ENCODE assay signal across 13 cellular contexts in the genomic region with DNA sequence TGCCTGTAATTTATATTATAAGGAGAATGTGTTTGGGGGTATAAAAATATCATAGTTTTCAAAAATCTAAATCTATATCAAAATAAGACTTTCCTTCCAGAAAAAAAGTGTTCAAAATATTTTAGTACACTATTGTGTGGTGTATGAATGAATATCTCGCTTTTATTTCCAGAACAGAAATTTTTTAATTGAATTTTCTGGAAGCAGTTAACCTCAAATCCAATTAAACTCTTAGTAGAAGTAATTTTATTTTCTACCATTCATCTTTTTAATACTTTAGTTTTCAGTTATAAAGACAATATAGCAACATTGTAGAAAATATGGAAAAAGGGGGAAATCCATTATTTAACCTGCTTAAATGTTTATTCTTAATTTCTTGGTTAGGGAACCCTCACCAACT. TPM values are rescaled to one million over a fixed set of nuclear protein-coding genes. Genes with fewer than 3 reads are reported as not detected.
DNase-seq lines count a peak whose midpoint lies in the region; ATAC-seq, FAIRE-seq and TF ChIP-seq lines count a peak whose summit lies in the region.
"Had no signal": no experiment of that assay in that cellular context is flagged by ENCODE, and none has a peak within 500 bp of the region (broad histone marks: within the 10 kb centered on the region; RNA-seq: fewer than 3 reads in every experiment).

No MANE protein-coding gene starts in this region.

- DNase-seq in CD8-positive, alpha-beta T cell = no peak
- no peak for DNase-seq in K562 (ENCODE audit: extremely low read depth in 1 of 4, low spot score in 3 of 4)
- DNase-seq in smooth muscle cell (lab: John Stamatoyannopoulos, UW; ENCODE audit: unreplicated experiment) = no peak
- no peak for DNase-seq in RWPE1 (ENCODE audit: low spot score)
- no peak for DNase-seq in 8988T
- DNase-seq in inferior parietal cortex (ENCODE audit: extremely low spot score) = no peak
- DNase-seq: GOT3 had no signal

- H3F3A ChIP-seq in smooth muscle cell (ENCODE audit: low read depth) = no peaks in the 10 kb centered on the region

- TF ChIP-seq POLR2A in K562 (conservative IDR thresholded peaks at IDR 0.05) = no peak

- H4K20me1 ChIP-seq in OCI-LY3 (ENCODE audit: insufficient read depth, low read length) (no peaks in the 10 kb centered on the region), K562 (replicated peaks; ENCODE audit: control insufficient read depth, insufficient read depth, low read length) (no peaks in the 10 kb centered on the region), smooth muscle cell (ENCODE audit: low read depth) (peaks cover 5% of the 10 kb centered on the region)

- no peaks in the 10 kb centered on the region for H3K9me3 ChIP-seq in CD8-positive, alpha-beta T cell (ENCODE audit: low read length)
- no peaks in the 10 kb centered on the region for H3K9me3 ChIP-seq in OCI-LY3 (ENCODE audit: insufficient read depth, low read length)
- no peaks in the 10 kb centered on the region for H3K9me3 ChIP-seq in K562 (replicated peaks; ENCODE audit: control insufficient read depth, insufficient read depth, low read depth, low read length)
- H3K9me3 ChIP-seq in smooth muscle cell (replicated peaks; ENCODE audit: low read depth) = no peaks in the 10 kb centered on the region
- H3K9me3 ChIP-seq: MG63, SJSA1 had no signal

- H3K9me3 Mint-ChIP-seq in CD8-positive, alpha-beta T cell = no peaks in the 10 kb centered on the region
- H3K9me3 Mint-ChIP-seq: IgD-negative memory B cell; T-helper 1 cell treated with Interleukin-12 subunit alpha and Interleukin-12 subunit beta and Interleukin-4 antibody, amounts not matched to agents 30 μg/mL and 1 μg/mL, for 36 hours had no signal

- H3K4me2 ChIP-seq in OCI-LY3 (ENCODE audit: low read length) = peak overlapping the region; percentile 80
- no peak overlapping the region for H3K4me2 ChIP-seq in K562 (ENCODE audit: insufficient read depth, low read length)
- peak overlapping the region; percentile 82 for H3K4me2 ChIP-seq in smooth muscle cell

- no peak for ATAC-seq in CD8-positive, alpha-beta T cell
- no peak for ATAC-seq in K562

- in situ Hi-C loops in K562 (cut with MboI) = loop anchor here (5.0 kb wide), 3 partner anchors 107 to 183 kb away; partner anchors contain the start of gene OMP

- H3K4me1 ChIP-seq in CD8-positive, alpha-beta T cell (ENCODE audit: insufficient read depth, low read length) = peaks cover 7% of the 10 kb centered on the region
- H3K4me1 ChIP-seq in OCI-LY3 (ENCODE audit: low read length) = peaks cover 28% of the 10 kb centered on the region
- H3K4me1 ChIP-seq in K562 (replicated peaks in 1 of 2; ENCODE audit: control insufficient read depth in 2 of 2, insufficient read depth in 2 of 2, low read length in 2 of 2) = peaks cover 9 to 19% of the 10 kb centered on the region in 2 experiments; a peak in 4 of 5 replicates
- H3K4me1 ChIP-seq in smooth muscle cell (ENCODE audit: low read depth) = no peaks in the 10 kb centered on the region

- no peaks in the 10 kb centered on the region for H3K36me3 ChIP-seq in CD8-positive, alpha-beta T cell (ENCODE audit: insufficient read depth, low read length)
- H3K36me3 ChIP-seq in OCI-LY3 (replicated peaks; ENCODE audit: low read depth, low read length) (no peaks in the 10 kb centered on the region), K562 (ENCODE audit: control insufficient read depth, insufficient read depth, low read length) (no peaks in the 10 kb centered on the region), smooth muscle cell (ENCODE audit: low read depth) (no peaks in the 10 kb centered on the region)
- H3K36me3 ChIP-seq: MG63, SJSA1 had no signal

- no peak overlapping the region for H3K27ac Mint-ChIP-seq in CD8-positive, alpha-beta T cell
- H3K27ac Mint-ChIP-seq: CD4-positive, alpha-beta memory T cell; T-helper 1 cell treated with Interleukin-12 subunit alpha and Interleukin-12 subunit beta and Interleukin-4 antibody, amounts not matched to agents 30 μg/mL and 1 μg/mL, for 36 hours had no signal

- no peak for TF ChIP-seq EP300 in K562 (IDR thresholded peaks at IDR 0.05; ENCODE audit: low read length)

- POLR2A ChIA-PET in CD8-positive, alpha-beta T cell (lab: Charles Lee) = no interaction called here
- POLR2A ChIA-PET in K562 (lab: Yijun Ruan, JAX) (interaction anchor here (1.5 kb wide), 1 partner anchor 117 kb away, joined by 3 read pairs; no protein-coding TSS in a partner anchor), RWPE1 (lab: Yijun Ruan, JAX; ENCODE audit: low non-redundant PET) (no interaction called here)

- TF ChIP-seq RAD21 in K562 (CRISPR knock-in tag; conservative IDR thresholded peaks at IDR 0.05 in 1 of 2, IDR thresholded peaks at IDR 0.05 in 1 of 2) = no peak

- H3K36me3 Mint-ChIP-seq in CD8-positive, alpha-beta T cell = no peaks in the 10 kb centered on the region
- H3K36me3 Mint-ChIP-seq: CD4-positive, alpha-beta memory T cell; IgD-negative memory B cell had no signal

- H2AFZ ChIP-seq in OCI-LY3 (ENCODE audit: low read depth, low read length) (no peak overlapping the region), K562 (ENCODE audit: low read depth, low read length) (peak overlapping the region; percentile 65), smooth muscle cell (ENCODE audit: low read depth) (no peak overlapping the region)

- H3K27me3 Mint-ChIP-seq in CD8-positive, alpha-beta T cell (ENCODE audit: low read depth) = no peaks in the 10 kb centered on the region
- H3K27me3 Mint-ChIP-seq: CD4-positive, alpha-beta memory T cell; IgD-negative memory B cell had no signal

- H3K4me3 ChIP-seq in CD8-positive, alpha-beta T cell (ENCODE audit: low read depth, low read length) = no peak overlapping the region
- H3K4me3 ChIP-seq in OCI-LY3 (ENCODE audit: low read length) (no peak overlapping the region), K562 (no peak overlapping the region), smooth muscle cell (no peak overlapping the region)
- H3K4me3 ChIP-seq: MG63, SJSA1 had no signal

- CTCF ChIA-PET in CD8-positive, alpha-beta T cell (lab: Charles Lee) = interaction anchor here (0.7 to 4.4 kb wide), 41 partner anchors 8 to 198 kb away, joined by 3 to 42 read pairs (median 4); no protein-coding TSS in a partner anchor
- CTCF ChIA-PET in K562 (lab: Yijun Ruan, JAX; ENCODE audit: low intra/inter-chr PET ratio) = interaction anchor here (0.6 to 5.1 kb wide), 8 partner anchors 46 to 222 kb away, joined by 3 to 54 read pairs (median 6); no protein-coding TSS in a partner anchor
- CTCF ChIA-PET in RWPE1 (lab: Yijun Ruan, JAX) = interaction anchor here (0.6 to 3.3 kb wide), 30 partner anchors 11 to 1856 kb away, joined by 3 to 26 read pairs (median 4); no protein-coding TSS in a partner anchor

- H3K27ac ChIP-seq in CD8-positive, alpha-beta T cell (ENCODE audit: low read depth, low read length) = no peak overlapping the region
- H3K27ac ChIP-seq in OCI-LY3 (ENCODE audit: low read length) (no peak overlapping the region), K562 (ENCODE audit: extremely low read depth, low read depth, low read length) (peak overlapping the region; percentile 7; the same call in 1 of the 3 replicates), smooth muscle cell (ENCODE audit: low read depth) (no peak overlapping the region), RWPE1 (no peak overlapping the region)
- H3K27ac ChIP-seq: SJSA1 had no signal

- 5% methylated on average over 1 of the region's 1 CpG for WGBS in K562 (ENCODE audit: insufficient coverage, low coverage, missing lambda C conversion rate)
- whole genome bisulfite sequencing in smooth muscle cell (ENCODE audit: low lambda C conversion rate) = 45% methylated on average over 1 of the region's 1 CpG

- no peak for FAIRE-seq in K562 (lab: Jason Lieb, UNC)

- TF ChIP-seq CTCF in CD8-positive, alpha-beta T cell (IDR thresholded peaks at IDR 0.05) = peak; percentile 18
- no peak for TF ChIP-seq CTCF in OCI-LY3 (IDR thresholded peaks at IDR 0.05; ENCODE audit: low read depth, low read length)
- TF ChIP-seq CTCF in K562 (IDR thresholded peaks at IDR 0.05 in 2 of 3, conservative IDR thresholded peaks at IDR 0.05 in 1 of 3; ENCODE audit: insufficient read depth in 2 of 3, low read depth in 1 of 3, low read length in 3 of 3) = no peak
- TF ChIP-seq CTCF in smooth muscle cell (IDR thresholded peaks at IDR 0.05; ENCODE audit: borderline replicate concordance, insufficient read depth, poor library complexity, severe bottlenecking) = no peak
- TF ChIP-seq CTCF in RWPE1 (conservative IDR thresholded peaks at IDR 0.05; ENCODE audit: low read depth) = no peak

- H3K4me1 Mint-ChIP-seq in CD8-positive, alpha-beta T cell (ENCODE audit: low read depth) = peaks cover 8% of the 10 kb centered on the region

- H3K27me3 ChIP-seq in CD8-positive, alpha-beta T cell (ENCODE audit: insufficient read depth, low read length) = no peaks in the 10 kb centered on the region
- H3K27me3 ChIP-seq in OCI-LY3 (ENCODE audit: low read depth, low read length) (no peaks in the 10 kb centered on the region), K562 (ENCODE audit: control insufficient read depth in 2 of 2, insufficient read depth in 2 of 2, low read length in 2 of 2) (no peaks in the 10 kb centered on the region), smooth muscle cell (ENCODE audit: low read depth) (no peaks in the 10 kb centered on the region)
- H3K27me3 ChIP-seq: MG63, SJSA1 had no signal

- H3K9ac ChIP-seq in OCI-LY3 (ENCODE audit: low read length) = no peak overlapping the region
- peak overlapping the region in 1 of 2 experiments; percentile 25; a peak in 1 of 4 replicates for H3K9ac ChIP-seq in K562 (ENCODE audit: insufficient read depth in 1 of 2, low read depth in 2 of 2, low read length in 2 of 2)
- H3K9ac ChIP-seq in smooth muscle cell (ENCODE audit: low read depth) = no peak overlapping the region

- BruUV-seq in K562 (replicated peaks; lab: Mats Ljungman, UMichigan) = no TSS peak

- intact Hi-C loops in CD8-positive, alpha-beta T cell (cut with DNase I, micrococcal nuclease) = loop anchor here (1.0 to 5.0 kb wide), 4 partner anchors 59 to 187 kb away; partner anchors contain the start of gene ACER3 (in 1 of the 2)
- intact Hi-C loops in K562 (cut with micrococcal nuclease) = loop anchor here (1.0 to 2.0 kb wide), 5 partner anchors 59 to 185 kb away; partner anchors contain the start of gene ACER3

- H3K79me2 ChIP-seq in OCI-LY3 (ENCODE audit: low read length) (no peaks in the 10 kb centered on the region), K562 (ENCODE audit: control insufficient read depth, insufficient read depth, low read length) (no peaks in the 10 kb centered on the region), smooth muscle cell (ENCODE audit: low read depth) (no peaks in the 10 kb centered on the region)

- no peaks in the 10 kb centered on the region for H3K9me1 ChIP-seq in K562 (ENCODE audit: control insufficient read depth, insufficient read depth, low read length)

- H3K4me3 Mint-ChIP-seq in CD8-positive, alpha-beta T cell = no peak overlapping the region
- H3K4me3 Mint-ChIP-seq: T-helper 1 cell treated with Interleukin-12 subunit alpha and Interleukin-12 subunit beta and Interleukin-4 antibody, amounts not matched to agents 30 μg/mL and 1 μg/mL, for 36 hours had no signal

RNA-seq across cellular contexts. Expression of gene ACER3, which starts 58.7 kb away (rescaled TPM):
- total RNA-seq in CD8-positive, alpha-beta T cell = 1 to 10 TPM; 5.0 to 5.8 TPM
- 28.7 and 32.1 TPM in 2 replicates for total RNA-seq in K562 (2011; cell fraction: chromatin; rRNA removed; ENCODE audit: low replicate concordance)
- total RNA-seq in K562 (2011; cell fraction: nucleolus; rRNA removed) = 16.7 and 18.3 TPM in 2 replicates
- 17.2 and 24.5 TPM in 2 replicates for total RNA-seq in K562 (2011; cell fraction: nucleoplasm; rRNA removed)
- 5.6 and 7.5 TPM in 2 replicates for total RNA-seq in K562 (2014; rRNA removed)
- 9.5 and 13.3 TPM in 2 replicates for total RNA-seq in K562 (2014; rRNA removed; fragmentation: Illumina TruSeq; extraction: Trizol)
- 8.6 and 10.3 TPM in 2 replicates for total RNA-seq in K562 (2015; rRNA removed; fragmentation: Illumina TruSeq; extraction: Trizol)
- total RNA-seq in K562 (2021) = 10.5 and 13.1 TPM in 2 replicates
- polyA plus RNA-seq in K562 (2011; rRNA removed) = 18.7 and 23.8 TPM in 2 replicates
- polyA plus RNA-seq in K562 (2011; cell fraction: cytosol; rRNA removed) = 6.5 and 9.3 TPM in 2 replicates
- 11.8 and 12.2 TPM in 2 replicates for polyA plus RNA-seq in K562 (2011; cell fraction: nucleus; rRNA removed)
- polyA plus RNA-seq in K562 (2012) = 6.9 and 7.1 TPM in 2 replicates
- 8.2 and 11.3 TPM in 2 replicates for polyA plus RNA-seq in K562 (2014; fragmentation: Illumina TruSeq; extraction: Trizol)
- 1 to 10 TPM; 2.0 to 3.0 TPM for polyA plus RNA-seq in K562 (2014; fragmentation: Nextera tagmentation; extraction: Ambion mirVana)
- polyA plus RNA-seq in K562 (2014; rRNA removed) = 6.1 and 6.2 TPM in 2 replicates
- polyA minus RNA-seq in K562 (2011; rRNA and poly(A)+ RNA removed) = 21.6 and 23.6 TPM in 2 replicates
- 5.0 and 5.7 TPM in 2 replicates for polyA minus RNA-seq in K562 (2011; cell fraction: cytosol; rRNA and poly(A)+ RNA removed)
- polyA minus RNA-seq in K562 (2011; cell fraction: nucleus; rRNA and poly(A)+ RNA removed) = 14.5 and 14.7 TPM in 2 replicates
- total RNA-seq in smooth muscle cell = 16.8 and 25.7 TPM in 2 replicates
- polyA plus RNA-seq in smooth muscle cell = 6.8 and 14.0 TPM in 2 replicates
